8 cellular contexts compared by ENCODE assay signal in genomic region chr18:23689616-23690504, GRCh38. TPM values are rescaled to one million over a fixed set of nuclear protein-coding genes. Genes with fewer than 3 reads are reported as not detected.
DNase-seq lines count a peak whose midpoint lies in the region; ATAC-seq and TF ChIP-seq lines count a peak whose summit lies in the region.

No MANE protein-coding gene starts in this region.

- H3K27ac Mint-ChIP-seq in T-helper 2 cell treated with Interferon-gamma antibody and Interleukin-4, amounts not matched to agents 5 μg/mL and 100 μg/mL, for 36 hours: no peak overlapping the region
- H3K27ac Mint-ChIP-seq in natural killer cell treated with Interleukin-12 subunit alpha and Interleukin-12 subunit beta and Interleukin-15 and Interleukin-18, amount 100 ng/mL, for 72 hours: no peak overlapping the region

- peaks cover 5% of the 10 kb centered on the region for H3K4me1 Mint-ChIP-seq in T-helper 2 cell treated with Interferon-gamma antibody and Interleukin-4, amounts not matched to agents 5 μg/mL and 100 μg/mL, for 36 hours (ENCODE audit: low read depth)
- H3K4me1 Mint-ChIP-seq in natural killer cell treated with Interleukin-12 subunit alpha and Interleukin-12 subunit beta and Interleukin-15 and Interleukin-18, amount 100 ng/mL, for 72 hours (ENCODE audit: low read depth in 2 of 2): peaks cover 0 to 7% of the 10 kb centered on the region in 2 donors

- H3K27me3 Mint-ChIP-seq in T-helper 2 cell treated with Interferon-gamma antibody and Interleukin-4, amounts not matched to agents 5 μg/mL and 100 μg/mL, for 36 hours (ENCODE audit: low read depth): peaks cover 56% of the 10 kb centered on the region
- peaks cover 39 to 44% of the 10 kb centered on the region in 2 donors for H3K27me3 Mint-ChIP-seq in natural killer cell treated with Interleukin-12 subunit alpha and Interleukin-12 subunit beta and Interleukin-15 and Interleukin-18, amount 100 ng/mL, for 72 hours

- H3K36me3 Mint-ChIP-seq in T-helper 2 cell treated with Interferon-gamma antibody and Interleukin-4, amounts not matched to agents 5 μg/mL and 100 μg/mL, for 36 hours (ENCODE audit: low read depth): no peaks in the 10 kb centered on the region
- no peaks in the 10 kb centered on the region for H3K36me3 Mint-ChIP-seq in natural killer cell treated with Interleukin-12 subunit alpha and Interleukin-12 subunit beta and Interleukin-15 and Interleukin-18, amount 100 ng/mL, for 72 hours

- no peak for TF ChIP-seq CTCF in epithelial cell of esophagus (IDR thresholded peaks at IDR 0.05; ENCODE audit: insufficient read depth, low read depth, low read length, missing control alignments)

- peak overlapping the region; percentile 57 for H3K4me3 ChIP-seq in epithelial cell of esophagus (ENCODE audit: low read length)

- peak overlapping the region; percentile 38 for H3K4me3 Mint-ChIP-seq in T-helper 2 cell treated with Interferon-gamma antibody and Interleukin-4, amounts not matched to agents 5 μg/mL and 100 μg/mL, for 36 hours
- H3K4me3 Mint-ChIP-seq in natural killer cell treated with Interleukin-12 subunit alpha and Interleukin-12 subunit beta and Interleukin-15 and Interleukin-18, amount 100 ng/mL, for 72 hours: no peak overlapping the region

- H3K9me3 Mint-ChIP-seq in T-helper 2 cell treated with Interferon-gamma antibody and Interleukin-4, amounts not matched to agents 5 μg/mL and 100 μg/mL, for 36 hours: no peaks in the 10 kb centered on the region
- H3K9me3 Mint-ChIP-seq in natural killer cell treated with Interleukin-12 subunit alpha and Interleukin-12 subunit beta and Interleukin-15 and Interleukin-18, amount 100 ng/mL, for 72 hours: no peaks in the 10 kb centered on the region

- peak; percentile 20 to 44 for ATAC-seq in natural killer cell treated with Interleukin-12 subunit alpha and Interleukin-12 subunit beta and Interleukin-15 and Interleukin-18, amount 100 ng/mL, for 72 hours
- ATAC-seq in HG03457 (IDR thresholded peaks at IDR 0.05; ENCODE audit: unreplicated experiment) (no peak), GM21515 (IDR thresholded peaks at IDR 0.05; ENCODE audit: unreplicated experiment) (no peak)

- DNase-seq in NCI-H1092 treated with DMSO at 0.1 percent for 48 hours (lab: John Stamatoyannopoulos, UW): peak; percentile 47
- DNase-seq in NCI-H1092 (lab: John Stamatoyannopoulos, UW): no peak
- no peak for DNase-seq in T-helper 2 cell treated with Interferon-gamma antibody and Interleukin-4, amounts not matched to agents 5 μg/mL and 100 μg/mL, for 36 hours (ENCODE audit: low spot score)
- DNase-seq in epithelial cell of esophagus (ENCODE audit: low read depth): no peak
- DNase-seq in natural killer cell treated with Interleukin-12 subunit alpha and Interleukin-12 subunit beta and Interleukin-15 and Interleukin-18, amount 100 ng/mL, for 72 hours (ENCODE audit: low spot score): no peak
- DNase-seq in NCI-H1048 (lab: John Stamatoyannopoulos, UW): no peak

RNA-seq across cellular contexts. Expression of gene LAMA3, which starts 0.6 kb away (rescaled TPM):
- under 1 TPM; 0.10 to 0.11 TPM for total RNA-seq in natural killer cell treated with Interleukin-12 subunit alpha and Interleukin-12 subunit beta and Interleukin-15 and Interleukin-18, amount 100 ng/mL, for 72 hours

RNA-seq across cellular contexts. Expression of gene ANKRD29, which starts 27.1 kb away (rescaled TPM):
- not detected for total RNA-seq in natural killer cell treated with Interleukin-12 subunit alpha and Interleukin-12 subunit beta and Interleukin-15 and Interleukin-18, amount 100 ng/mL, for 72 hours

Comparison
In these comparisons a context has a peak if more than half of its experiments do, and no peak if none do; other contexts are left out.
1. ATAC-seq: peak in natural killer cell treated with Interleukin-12 subunit alpha and Interleukin-12 subunit beta and Interleukin-15 and Interleukin-18, amount 100 ng/mL, for 72 hours (2 of 2); none in HG03457 (single experiment) and GM21515 (single experiment).